19 cellular contexts compared by ENCODE assay signal in the genomic region with DNA sequence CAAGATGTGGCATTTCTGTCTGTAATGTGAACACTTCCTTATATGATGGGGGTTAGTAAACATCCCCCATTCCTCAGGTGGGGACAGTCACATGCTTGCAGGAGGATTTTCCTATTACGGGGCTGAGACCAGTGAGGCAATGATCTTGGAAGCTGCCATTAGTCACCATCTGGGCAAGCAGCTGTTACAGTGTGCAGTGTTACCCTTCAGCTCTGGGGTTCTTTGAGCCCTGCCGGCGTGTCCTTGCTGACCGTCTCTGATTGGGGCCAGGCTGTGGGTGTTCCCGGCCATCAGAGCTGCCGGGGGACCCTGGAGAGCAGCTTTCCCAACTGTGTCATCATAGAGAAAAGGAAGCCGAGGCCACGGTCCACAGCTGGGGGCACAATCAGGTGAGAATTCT.
DNase-seq lines count a peak whose midpoint lies in the region; ATAC-seq and TF ChIP-seq lines count a peak whose summit lies in the region.
"Had no signal": no experiment of that assay in that cellular context is flagged by ENCODE, and none has a peak within 500 bp of the region (broad histone marks: within the 10 kb centered on the region; RNA-seq: fewer than 3 reads in every experiment).

No MANE protein-coding gene starts in this region.

- DNase-seq in Right ventricle myocardium superior: peak; percentile 21
- DNase-seq in right atrium auricular region (ENCODE audit: low spot score): no peak
- peak; percentile 75 for DNase-seq in WERI-Rb-1
- peak; percentile 55 for DNase-seq in glomerular visceral epithelial cell (ENCODE audit: extremely low spot score)
- DNase-seq in skeletal muscle cell (ENCODE audit: low read depth): peak; percentile 25
- no peak for DNase-seq in T-helper 1 cell
- DNase-seq in activated CD4-positive, alpha-beta T cell treated with anti-CD3 and anti-CD28 coated beads for 36 hours: no peak
- DNase-seq: activated CD8-positive, alpha-beta memory T cell treated with anti-CD3 and anti-CD28 coated beads, Interleukin-2, amount 50 U/mL, for 4 hours; activated naive CD4-positive, alpha-beta T cell treated with Interleukin-2 at 50 U/mL for 16 hours; effector memory CD4-positive, alpha-beta T cell; NCI-H187 treated with DMSO at 0.1 percent for 48 hours; NCI-H526 treated with DMSO at 0.1 percent for 48 hours; T-cell; testis had no signal

- intact Hi-C loops in Right ventricle myocardium superior (cut with DNase I): no loop called here
- intact Hi-C loops in activated CD4-positive, alpha-beta T cell treated with anti-CD3 and anti-CD28 coated beads for 36 hours (cut with DNase I, micrococcal nuclease): no loop called here

- no peaks in the 10 kb centered on the region for H3K9me3 ChIP-seq in right atrium auricular region
- H3K9me3 ChIP-seq in WERI-Rb-1 (ENCODE audit: severe bottlenecking): no peaks in the 10 kb centered on the region
- H3K9me3 ChIP-seq: A549, pancreas, testis had no signal

- H3K4me1 Mint-ChIP-seq in activated CD4-positive, alpha-beta T cell treated with anti-CD3 and anti-CD28 coated beads for 36 hours: no peaks in the 10 kb centered on the region
- H3K4me1 Mint-ChIP-seq: T-cell had no signal

- H3K27me3 Mint-ChIP-seq in activated CD4-positive, alpha-beta T cell treated with anti-CD3 and anti-CD28 coated beads for 36 hours: no peaks in the 10 kb centered on the region

- CTCF ChIA-PET in activated CD4-positive, alpha-beta T cell treated with anti-CD3 and anti-CD28 coated beads for 36 hours (lab: Charles Lee): no interaction called here

- H3K27ac ChIP-seq in right atrium auricular region (no peak overlapping the region), WERI-Rb-1 (0 out of 2 replicates have a peak overlapping the region, but pooled peaks have one; percentile 2)
- H3K27ac ChIP-seq: A549, cardiac muscle cell, pancreas, testis had no signal

- TF ChIP-seq CTCF in right atrium auricular region (IDR thresholded peaks at IDR 0.05): no peak
- no peak for TF ChIP-seq CTCF in WERI-Rb-1 (IDR thresholded peaks at IDR 0.05; ENCODE audit: low read depth, low read length)

- H3K4me3 ChIP-seq in right atrium auricular region (no peak overlapping the region), WERI-Rb-1 (ENCODE audit: low read depth, low read length) (no peak overlapping the region), skeletal muscle cell (ENCODE audit: low read depth, low read length) (no peak overlapping the region)
- H3K4me3 ChIP-seq: A549, cardiac muscle cell, pancreas, testis had no signal

- no peak overlapping the region for H3K27ac Mint-ChIP-seq in activated CD4-positive, alpha-beta T cell treated with anti-CD3 and anti-CD28 coated beads for 36 hours
- H3K27ac Mint-ChIP-seq: T-cell had no signal

- no peaks in the 10 kb centered on the region for H3K36me3 Mint-ChIP-seq in activated CD4-positive, alpha-beta T cell treated with anti-CD3 and anti-CD28 coated beads for 36 hours (ENCODE audit: low read depth)
- H3K36me3 Mint-ChIP-seq: T-cell had no signal

- POLR2A ChIA-PET in activated CD4-positive, alpha-beta T cell treated with anti-CD3 and anti-CD28 coated beads for 36 hours (lab: Charles Lee): no interaction called here

- no peaks in the 10 kb centered on the region for H3K36me3 ChIP-seq in right atrium auricular region
- H3K36me3 ChIP-seq in WERI-Rb-1: no peaks in the 10 kb centered on the region
- H3K36me3 ChIP-seq: cardiac muscle cell, pancreas had no signal

- H3K27me3 ChIP-seq in right atrium auricular region (no peaks in the 10 kb centered on the region), WERI-Rb-1 (ENCODE audit: insufficient read depth, low read depth, severe bottlenecking) (no peaks in the 10 kb centered on the region)
- H3K27me3 ChIP-seq: cardiac muscle cell, pancreas, testis had no signal

- ATAC-seq in Right ventricle myocardium superior (ENCODE audit: poor library complexity) (no peak), GM19035 (IDR thresholded peaks at IDR 0.05; ENCODE audit: unreplicated experiment) (no peak)
- no peak for ATAC-seq in activated CD4-positive, alpha-beta T cell treated with anti-CD3 and anti-CD28 coated beads for 36 hours
- ATAC-seq: A549; activated CD4-positive, CD25-positive, alpha-beta regulatory T cell treated with anti-CD3 and anti-CD28 coated beads, Interleukin-2, amount 50 U/mL, for 24 hours; T-cell had no signal

- no peak overlapping the region for H3K4me3 Mint-ChIP-seq in activated CD4-positive, alpha-beta T cell treated with anti-CD3 and anti-CD28 coated beads for 36 hours
- H3K4me3 Mint-ChIP-seq: T-cell had no signal

- H3K4me1 ChIP-seq in right atrium auricular region: peaks cover 0 to 10% of the 10 kb centered on the region in 2 donors
- H3K4me1 ChIP-seq: A549 had no signal

- no peaks in the 10 kb centered on the region for H3K9me3 Mint-ChIP-seq in activated CD4-positive, alpha-beta T cell treated with anti-CD3 and anti-CD28 coated beads for 36 hours (ENCODE audit: low read depth)
- H3K9me3 Mint-ChIP-seq: T-cell had no signal

Comparison
In these comparisons a context has a peak if more than half of its experiments do, and no peak if none do; other contexts are left out.
1. DNase-seq: peak in Right ventricle myocardium superior (single experiment), WERI-Rb-1 (single experiment), glomerular visceral epithelial cell (single experiment) and skeletal muscle cell (single experiment); none in right atrium auricular region (single experiment), T-helper 1 cell (0 of 5) and activated CD4-positive, alpha-beta T cell treated with anti-CD3 and anti-CD28 coated beads for 36 hours (single experiment).